ENCODE assay signal across 9 cellular contexts in genomic region chr3:186825294-186825821, GRCh38.
DNase-seq lines count a peak whose midpoint lies in the region; ATAC-seq, FAIRE-seq and TF ChIP-seq lines count a peak whose summit lies in the region.
"Had no signal": no experiment of that assay in that cellular context is flagged by ENCODE, and none has a peak within 500 bp of the region (broad histone marks: within the 10 kb centered on the region; RNA-seq: fewer than 3 reads in every experiment).

No MANE protein-coding gene starts in this region.

- TF ChIP-seq CTCF in foreskin fibroblast (IDR thresholded peaks at IDR 0.05; ENCODE audit: low read depth, low read length), result no peak

- DNase-seq in DMS53 (lab: John Stamatoyannopoulos, UW) (peak; percentile 24), DMS53 treated with DMSO at 0.1 percent for 48 hours (lab: John Stamatoyannopoulos, UW; ENCODE audit: unreplicated experiment) (no peak), foreskin fibroblast (peak; percentile 71 to 88), skeletal muscle cell (ENCODE audit: low read depth) (peak; percentile 47), HTR-8/SVneo (ENCODE audit: insufficient read length, low spot score) (no peak)
- peak; percentile 28 for DNase-seq in activated CD8-positive, alpha-beta memory T cell treated with anti-CD3 and anti-CD28 coated beads, Interleukin-2, amount 50 U/mL, for 4 hours

- ATAC-seq in GM21360 (IDR thresholded peaks at IDR 0.05; ENCODE audit: unreplicated experiment) (no peak), GM18502 (IDR thresholded peaks at IDR 0.05; ENCODE audit: poor library complexity, unreplicated experiment) (no peak)
- ATAC-seq: A549 had no signal

- peak overlapping the region; percentile 17 to 30 for H3K4me3 ChIP-seq in foreskin fibroblast (ENCODE audit: low read depth in 1 of 2, low read length in 2 of 2)
- peak overlapping the region; percentile 70 for H3K4me3 ChIP-seq in skeletal muscle cell (ENCODE audit: low read depth, low read length)
- H3K4me3 ChIP-seq: A549 had no signal

- no peak for FAIRE-seq in HTR-8/SVneo (lab: Jason Lieb, UNC)
- FAIRE-seq: A549 had no signal

Comparison
In these comparisons a context has a peak if more than half of its experiments do, and no peak if none do; other contexts are left out.
1. DNase-seq: peak in DMS53 (single experiment), activated CD8-positive, alpha-beta memory T cell treated with anti-CD3 and anti-CD28 coated beads, Interleukin-2, amount 50 U/mL, for 4 hours (single experiment), foreskin fibroblast (2 of 2) and skeletal muscle cell (single experiment); none in DMS53 treated with DMSO at 0.1 percent for 48 hours (single experiment) and HTR-8/SVneo (single experiment).